Comparison of ENCODE assay signal across 9 cellular contexts in genomic region chr16:66315210-66315825, GRCh38. TPM values are rescaled to one million over a fixed set of nuclear protein-coding genes. Genes with fewer than 3 reads are reported as not detected.
DNase-seq lines count a peak whose midpoint lies in the region; ATAC-seq and TF ChIP-seq lines count a peak whose summit lies in the region.
"Had no signal": no experiment of that assay in that cellular context is flagged by ENCODE, and none has a peak within 500 bp of the region (broad histone marks: within the 10 kb centered on the region; RNA-seq: fewer than 3 reads in every experiment).

No MANE protein-coding gene starts in this region.

- no peaks in the 10 kb centered on the region for H3K9me3 Mint-ChIP-seq in activated B cell treated with CpG ODN at 0.5 μM for 24 hours
- no peaks in the 10 kb centered on the region for H3K9me3 Mint-ChIP-seq in central memory CD8-positive, alpha-beta T cell
- H3K9me3 Mint-ChIP-seq: IgD-negative memory B cell had no signal

- no peaks in the 10 kb centered on the region for H3K36me3 Mint-ChIP-seq in activated B cell treated with CpG ODN at 0.5 μM for 24 hours (ENCODE audit: low read depth)
- H3K36me3 Mint-ChIP-seq in central memory CD8-positive, alpha-beta T cell (ENCODE audit: insufficient read depth): no peaks in the 10 kb centered on the region
- H3K36me3 Mint-ChIP-seq: IgD-negative memory B cell had no signal

- H3K4me1 Mint-ChIP-seq in activated B cell treated with CpG ODN at 0.5 μM for 24 hours: peaks cover 2% of the 10 kb centered on the region
- H3K4me1 Mint-ChIP-seq in central memory CD8-positive, alpha-beta T cell: peaks cover 5% of the 10 kb centered on the region
- H3K4me1 Mint-ChIP-seq: IgD-negative memory B cell had no signal

- TF ChIP-seq CTCF in AG10803 (conservative IDR thresholded peaks at IDR 0.05; ENCODE audit: low read length): peak; percentile 98
- peak; percentile 43 for TF ChIP-seq CTCF in activated B cell treated with CpG ODN at 0.5 μM for 24 hours (IDR thresholded peaks at IDR 0.05)

- peak; percentile 91 for ATAC-seq in GM18868 (IDR thresholded peaks at IDR 0.05; ENCODE audit: unreplicated experiment)
- ATAC-seq in HG03066 (IDR thresholded peaks at IDR 0.05; ENCODE audit: low read depth, unreplicated experiment): peak; percentile 98
- peak; percentile 67 for ATAC-seq in activated B cell treated with CpG ODN at 0.5 μM for 24 hours (ENCODE audit: low read depth)
- ATAC-seq in central memory CD8-positive, alpha-beta T cell (replicated peaks; ENCODE audit: extremely low read depth, poor library complexity, severe bottlenecking): no peak
- peak; percentile 95 for ATAC-seq in left colon

- no peak overlapping the region for H3K4me3 ChIP-seq in AG10803 (ENCODE audit: low read length)

- POLR2A ChIA-PET in activated B cell treated with CpG ODN at 0.5 μM for 24 hours (lab: Charles Lee): no interaction called here

- CTCF ChIA-PET in activated B cell treated with CpG ODN at 0.5 μM for 24 hours (lab: Charles Lee): no interaction called here

- DNase-seq in AG10803 (ENCODE audit: low read depth): peak; percentile 72
- DNase-seq in NCI-H2196 (lab: John Stamatoyannopoulos, UW; ENCODE audit: unreplicated experiment): peak; percentile 63
- DNase-seq in activated B cell treated with CpG ODN at 0.5 μM for 24 hours: no peak
- DNase-seq in central memory CD8-positive, alpha-beta T cell (ENCODE audit: low spot score in 2 of 2): peak; percentile 14 to 30
- DNase-seq in left colon: peak; percentile 49 to 55
- DNase-seq in stimulated activated CD4-positive, alpha-beta T cell treated with anti-CD3 and anti-CD28 coated beads, Interleukin-4, amount 100 ng/mL, for 24 hours: peak; percentile 46

- peaks cover 17% of the 10 kb centered on the region for H3K27me3 Mint-ChIP-seq in activated B cell treated with CpG ODN at 0.5 μM for 24 hours
- H3K27me3 Mint-ChIP-seq in central memory CD8-positive, alpha-beta T cell: peaks cover 42% of the 10 kb centered on the region

- intact Hi-C loops in activated B cell treated with CpG ODN at 0.5 μM for 24 hours (cut with micrococcal nuclease): no loop called here
- intact Hi-C loops in left colon (cut with DNase I, micrococcal nuclease): no loop called here

- no peak overlapping the region for H3K27ac Mint-ChIP-seq in activated B cell treated with CpG ODN at 0.5 μM for 24 hours
- no peak overlapping the region for H3K27ac Mint-ChIP-seq in central memory CD8-positive, alpha-beta T cell (ENCODE audit: low read depth)
- H3K27ac Mint-ChIP-seq: IgD-negative memory B cell had no signal

- H3K4me3 Mint-ChIP-seq in activated B cell treated with CpG ODN at 0.5 μM for 24 hours: no peak overlapping the region
- H3K4me3 Mint-ChIP-seq in central memory CD8-positive, alpha-beta T cell: no peak overlapping the region
- H3K4me3 Mint-ChIP-seq: IgD-negative memory B cell had no signal

RNA-seq across cellular contexts. Expression of gene CDH5, which starts 51.2 kb away (rescaled TPM):
- total RNA-seq in activated B cell treated with CpG ODN at 0.5 μM for 24 hours (not detected in 2 replicates), left colon (1 to 10 TPM; 7.7 to 9.9 TPM)
